Comparison of ENCODE assay signal across 8 cellular contexts in the genomic region with DNA sequence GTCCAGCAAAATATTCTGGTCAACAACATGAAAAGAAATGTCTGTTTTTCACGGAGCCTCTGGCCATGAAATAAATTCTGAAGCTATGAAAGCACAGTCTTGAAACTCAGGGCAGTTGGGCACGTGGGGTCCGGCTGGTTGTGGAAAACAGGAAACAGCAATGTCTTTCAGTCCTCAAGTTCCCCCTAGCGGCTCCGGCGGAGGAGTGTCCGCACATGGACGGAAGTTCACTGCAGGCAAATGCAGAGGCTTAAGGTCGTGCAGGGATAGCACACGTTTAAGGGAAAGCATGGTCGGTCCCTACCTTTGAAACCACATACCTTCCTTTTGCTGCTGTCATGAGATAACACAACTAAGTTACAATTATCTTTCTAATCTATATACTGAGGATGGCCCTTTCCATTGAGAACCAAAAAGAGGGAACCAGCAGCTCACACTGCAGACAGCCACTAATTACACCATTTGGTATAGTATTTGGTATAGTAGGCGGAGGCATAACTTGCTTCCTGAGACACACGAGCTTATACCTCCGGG. TPM values are rescaled to one million over a fixed set of nuclear protein-coding genes. Genes with fewer than 3 reads are reported as not detected.
A peak's percentile ranks its signal among the peaks of the same experiment; 100 is the strongest.
DNase-seq lines count a peak whose midpoint lies in the region; ATAC-seq and TF ChIP-seq lines count a peak whose summit lies in the region.

No MANE protein-coding gene starts in this region.

- DNase-seq in BE2C (peak; percentile 82), GM19240 (ENCODE audit: insufficient read length, low spot score) (peak; percentile 91), NCI-H524 treated with DMSO at 0.1 percent for 48 hours (lab: John Stamatoyannopoulos, UW) (peak; percentile 28), chondrocyte (ENCODE audit: low spot score) (no peak), left lung (peak; percentile 88 to 92)
- peak; percentile 63 to 71 for DNase-seq in activated CD4-positive, alpha-beta T cell treated with anti-CD3 and anti-CD28 coated beads for 24 hours (ENCODE audit: low read depth in 2 of 2)
- peak; percentile 72 to 75 for DNase-seq in stimulated activated CD4-positive, alpha-beta T cell treated with anti-CD3 and anti-CD28 coated beads, Interleukin-4, amount 100 ng/mL, for 48 hours (ENCODE audit: low read depth in 2 of 2)

- peak overlapping the region; percentile 67 for H3K27ac Mint-ChIP-seq in chondrocyte (ENCODE audit: unreplicated experiment)

- H3K9me3 ChIP-seq in BE2C (no peaks in the 10 kb centered on the region), left lung (no peaks in the 10 kb centered on the region)

- TF ChIP-seq CTCF in BE2C (IDR thresholded peaks at IDR 0.05; ENCODE audit: low read depth, low read length) = peak; percentile 92
- TF ChIP-seq CTCF in chondrocyte (IDR thresholded peaks at IDR 0.05) = peak; percentile 96
- TF ChIP-seq CTCF in left lung (IDR thresholded peaks at IDR 0.05) = peak; percentile 71 to 87

- peaks cover 13% of the 10 kb centered on the region for H3K36me3 Mint-ChIP-seq in chondrocyte (ENCODE audit: low read depth)

- ATAC-seq in HG03439 (IDR thresholded peaks at IDR 0.05; ENCODE audit: unreplicated experiment) (peak; percentile 95), left lung (peak; percentile 99)

- no peaks in the 10 kb centered on the region for H3K36me3 ChIP-seq in BE2C
- H3K36me3 ChIP-seq in left lung = peaks cover 0 to 12% of the 10 kb centered on the region in 2 donors

- intact Hi-C loops in left lung (cut with DNase I) = loop anchor here in 1 of 2 donors (5.0 kb wide), 1 partner anchor 213 kb away; no protein-coding TSS in a partner anchor

- H3K27me3 ChIP-seq in BE2C (peaks cover 16% of the 10 kb centered on the region), left lung (no peaks in the 10 kb centered on the region)

- H3K4me3 ChIP-seq in BE2C (ENCODE audit: low read depth, low read length) = no peak overlapping the region
- H3K4me3 ChIP-seq in left lung = no peak overlapping the region

- no peaks in the 10 kb centered on the region for H3K9me3 Mint-ChIP-seq in chondrocyte (ENCODE audit: low read depth)

- no peak overlapping the region for H3K4me3 Mint-ChIP-seq in chondrocyte (ENCODE audit: unreplicated experiment)

- H3K4me1 ChIP-seq in BE2C (no peaks in the 10 kb centered on the region), left lung (peaks cover 0 to 12% of the 10 kb centered on the region in 2 donors)

- no peak overlapping the region for H3K27ac ChIP-seq in left lung

- peaks cover 10% of the 10 kb centered on the region for H3K4me1 Mint-ChIP-seq in chondrocyte (ENCODE audit: low read depth)

- H3K27me3 Mint-ChIP-seq in chondrocyte (ENCODE audit: low read depth) = no peaks in the 10 kb centered on the region

RNA-seq across cellular contexts. Expression of a gene that starts 52.5 kb away (rescaled TPM):
- polyA plus RNA-seq in BE2C (2012; ENCODE audit: insufficient read depth, insufficient read length, low read depth) = not detected
- total RNA-seq in chondrocyte = 2.0 to 2.6 TPM (median 2.2 TPM) in 3 replicates
- total RNA-seq in left lung = 1 to 10 TPM; 5.3 to 6.9 TPM
